Comparison of ENCODE assay signal across 33 cellular contexts in the genomic region with DNA sequence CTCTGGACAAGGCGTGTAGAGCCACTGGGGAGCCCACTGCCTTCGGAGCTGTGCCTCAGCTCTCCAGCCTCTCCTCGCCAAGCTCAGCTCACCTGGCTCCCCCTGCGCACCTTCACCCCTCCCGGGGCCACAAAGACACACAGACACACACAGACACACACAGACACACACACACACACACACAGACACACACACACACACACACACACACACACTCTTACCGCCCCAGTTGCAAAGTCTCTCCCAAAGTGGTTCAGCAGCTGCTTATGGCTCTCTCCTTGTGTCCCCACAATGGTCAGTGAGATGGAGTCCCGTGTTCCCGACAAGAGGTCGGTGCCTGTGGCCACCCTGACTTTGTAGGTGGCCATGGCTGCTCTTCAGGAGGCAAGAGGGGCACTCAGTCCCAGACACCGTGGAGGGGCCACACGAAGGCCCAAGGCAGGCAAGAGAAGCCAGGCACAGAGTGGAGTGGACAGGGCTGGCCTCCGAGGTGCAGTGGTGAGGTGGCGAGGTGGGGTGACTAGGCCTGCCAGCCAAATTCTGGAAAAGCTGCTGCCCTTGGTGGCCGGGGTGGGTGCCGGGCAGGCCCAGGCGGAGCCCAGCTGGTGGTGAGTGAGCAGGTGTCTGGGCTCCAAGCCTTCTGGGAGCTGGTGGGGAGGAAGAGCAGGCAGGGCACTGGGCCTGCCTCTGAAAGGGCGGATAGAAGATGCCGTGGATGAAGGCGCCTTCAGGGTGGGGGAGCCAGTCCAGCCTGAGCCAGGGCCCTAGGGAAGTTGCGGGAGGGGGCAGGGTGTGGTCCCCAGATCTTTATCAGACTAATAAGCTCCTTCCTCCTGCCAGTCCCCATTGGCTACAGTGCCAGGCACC. TPM values are rescaled to one million over a fixed set of nuclear protein-coding genes. Genes with fewer than 3 reads are reported as not detected.
DNase-seq lines count a peak whose midpoint lies in the region; ATAC-seq and TF ChIP-seq lines count a peak whose summit lies in the region.
"Had no signal": no experiment of that assay in that cellular context is flagged by ENCODE, and none has a peak within 500 bp of the region (broad histone marks: within the 10 kb centered on the region; RNA-seq: fewer than 3 reads in every experiment).

ALOX12B (minus strand) TSS at position 642 of the 867 bp plus-strand sequence; CDS start at position 368, 274 bp downstream.

- H3K4me3 Mint-ChIP-seq in stimulated activated naive B cell treated with anti-CD40 and anti-IgM and Interleukin-4, amounts not matched to agents 10 μg/mL and 1 μg/mL and 100 μg/mL, for 72 hours = no peak within 1 kb of the TSS
- H3K4me3 Mint-ChIP-seq: activated naive CD8-positive, alpha-beta T cell; effector memory CD8-positive, alpha-beta T cell had no signal

- no peak for TF ChIP-seq EP300 in transverse colon (IDR thresholded peaks at IDR 0.05; ENCODE audit: low read depth)

- POLR2A ChIA-PET in RWPE1 (lab: Yijun Ruan, JAX; ENCODE audit: low non-redundant PET) = no interaction called here

- H3K4me3 ChIP-seq in transverse colon = no peak within 1 kb of the TSS
- H3K4me3 ChIP-seq: colonic mucosa, esophagus muscularis mucosa, heart left ventricle, left ventricle myocardium inferior, Peyer's patch, SJSA1 had no signal

- ATAC-seq in stimulated activated naive B cell treated with anti-CD40 and anti-IgM and Interleukin-4, amounts not matched to agents 10 μg/mL and 1 μg/mL and 100 μg/mL, for 72 hours (replicated peaks) = no peak
- ATAC-seq in HG02759 (IDR thresholded peaks at IDR 0.05; ENCODE audit: unreplicated experiment) = no peak
- ATAC-seq: effector memory CD8-positive, alpha-beta T cell; heart left ventricle; right cardiac atrium had no signal

- H3K27ac ChIP-seq in RWPE1 = peak within 1 kb of the TSS; percentile 62
- no peak within 1 kb of the TSS for H3K27ac ChIP-seq in transverse colon
- H3K27ac ChIP-seq: 22Rv1, C4-2B, colonic mucosa, esophagus muscularis mucosa, heart left ventricle, left ventricle myocardium inferior, neutrophil, Peyer's patch, SJSA1 had no signal

- no peak for TF ChIP-seq POLR2A in erythroblast (IDR thresholded peaks at IDR 0.05; ENCODE audit: low read length)
- no peak for TF ChIP-seq POLR2A in transverse colon (IDR thresholded peaks at IDR 0.05)

- no peaks in the 10 kb centered on the region for H3K9me3 Mint-ChIP-seq in stimulated activated naive B cell treated with anti-CD40 and anti-IgM and Interleukin-4, amounts not matched to agents 10 μg/mL and 1 μg/mL and 100 μg/mL, for 72 hours
- H3K9me3 Mint-ChIP-seq: effector memory CD8-positive, alpha-beta T cell had no signal

- 70 to 80% methylated on average over 2 to 20 of the region's 20 CpGs for WGBS in transverse colon (ENCODE audit: low coverage in 1 of 2), 2 donors

- peaks cover 12 to 18% of the 10 kb centered on the region in 2 donors for H3K27me3 Mint-ChIP-seq in stimulated activated naive B cell treated with anti-CD40 and anti-IgM and Interleukin-4, amounts not matched to agents 10 μg/mL and 1 μg/mL and 100 μg/mL, for 72 hours

- intact Hi-C loops in transverse colon (cut with DNase I; ENCODE audit: low total_unique reads) = no loop called here

- no peaks in the 10 kb centered on the region for H3K9me3 ChIP-seq in transverse colon
- H3K9me3 ChIP-seq: colonic mucosa, esophagus muscularis mucosa, heart left ventricle, left ventricle myocardium inferior, neutrophil, Peyer's patch, SJSA1 had no signal

- CTCF ChIA-PET in RWPE1 (lab: Yijun Ruan, JAX) = interaction anchor here (0.6 to 2.2 kb wide), 6 partner anchors 13 to 243 kb away, joined by 3 to 11 read pairs (median 4); no protein-coding TSS in a partner anchor

- H3K27me3 ChIP-seq in transverse colon = peaks cover 40% of the 10 kb centered on the region
- H3K27me3 ChIP-seq: colonic mucosa, Peyer's patch had no signal

- TF ChIP-seq CTCF in RWPE1 (conservative IDR thresholded peaks at IDR 0.05; ENCODE audit: low read depth) = no peak
- no peak for TF ChIP-seq CTCF in transverse colon (IDR thresholded peaks at IDR 0.05)

- in situ Hi-C loops in transverse colon (cut with MboI; ENCODE audit: low pct_ligation_motif_present in 1 of 4, low pct_unique_long_range_greater_than_20kb in 1 of 4, low sequenced_read_pairs in 3 of 4) = loop anchor here in 2 of 4 donors (25.0 kb wide), 1 partner anchor 225 kb away; the partner anchor contains the start of gene ARHGEF15 (in 2 of the 2)

- no peaks in the 10 kb centered on the region for H3K36me3 ChIP-seq in transverse colon
- H3K36me3 ChIP-seq: colonic mucosa, esophagus muscularis mucosa, heart left ventricle, left ventricle myocardium inferior, neutrophil, Peyer's patch, SJSA1 had no signal

- H3K27ac Mint-ChIP-seq in stimulated activated naive B cell treated with anti-CD40 and anti-IgM and Interleukin-4, amounts not matched to agents 10 μg/mL and 1 μg/mL and 100 μg/mL, for 72 hours = peak within 1 kb of the TSS; percentile 21
- H3K27ac Mint-ChIP-seq: activated naive CD8-positive, alpha-beta T cell; effector memory CD8-positive, alpha-beta T cell had no signal

- peaks cover 0 to 3% of the 10 kb centered on the region in 2 donors for H3K36me3 Mint-ChIP-seq in stimulated activated naive B cell treated with anti-CD40 and anti-IgM and Interleukin-4, amounts not matched to agents 10 μg/mL and 1 μg/mL and 100 μg/mL, for 72 hours
- H3K36me3 Mint-ChIP-seq: activated naive CD8-positive, alpha-beta T cell had no signal

- DNase-seq in NCI-H2171 treated with DMSO at 0.1 percent for 48 hours (lab: John Stamatoyannopoulos, UW) (peak; percentile 4), NCI-H2171 (lab: John Stamatoyannopoulos, UW) (no peak), RWPE1 (ENCODE audit: low spot score) (no peak), erythroblast (lab: John Stamatoyannopoulos, UW) (peak; percentile 29 to 33), transverse colon (no peak), DMS153 (lab: John Stamatoyannopoulos, UW) (no peak)
- no peak for DNase-seq in stimulated activated naive B cell treated with anti-CD40 and anti-IgM and Interleukin-4, amounts not matched to agents 10 μg/mL and 1 μg/mL and 100 μg/mL, for 72 hours
- DNase-seq: activated CD4-positive, alpha-beta T cell treated with anti-CD3 and anti-CD28 coated beads for 48 hours; activated effector memory CD4-positive, alpha-beta T cell treated with anti-CD3 and anti-CD28 coated beads, Interleukin-2, amount 50 U/mL, for 16 hours; colonic mucosa; COR-L47; effector memory CD8-positive, alpha-beta T cell; foreskin fibroblast; left ventricle myocardium inferior; NCI-H1048; NCI-H187; Peyer's patch; stimulated activated CD4-positive, alpha-beta T cell treated with anti-CD3 and anti-CD28 coated beads, Interleukin-2, amount 100 ng/mL, for 24 hours; T-helper 9 cell; trophoblast cell had no signal

- no peaks in the 10 kb centered on the region for H3K4me1 ChIP-seq in transverse colon
- H3K4me1 ChIP-seq: colonic mucosa, esophagus muscularis mucosa, heart left ventricle, left ventricle myocardium inferior, Peyer's patch, SJSA1 had no signal

- peaks cover 24% of the 10 kb centered on the region in 2 donors for H3K4me1 Mint-ChIP-seq in stimulated activated naive B cell treated with anti-CD40 and anti-IgM and Interleukin-4, amounts not matched to agents 10 μg/mL and 1 μg/mL and 100 μg/mL, for 72 hours

RNA-seq across cellular contexts. Expression of gene ALOX12B, which starts in this region (rescaled TPM):
- total RNA-seq in transverse colon = not detected
- total RNA-seq: astrocyte, cardiac septum, esophagus muscularis mucosa, heart left ventricle, left ventricle myocardium inferior, mesenteric fat pad, posterior vena cava, SJSA1 had no signal

Comparison
In these comparisons a context has a peak if more than half of its experiments do, and no peak if none do; other contexts are left out.
1. DNase-seq: peak in NCI-H2171 treated with DMSO at 0.1 percent for 48 hours (single experiment) and erythroblast (2 of 2); none in NCI-H2171 (single experiment), RWPE1 (single experiment), stimulated activated naive B cell treated with anti-CD40 and anti-IgM and Interleukin-4, amounts not matched to agents 10 μg/mL and 1 μg/mL and 100 μg/mL, for 72 hours (single experiment), transverse colon (single experiment) and DMS153 (single experiment).